ENCODE assay signal across 1 cellular context in the genomic region with DNA sequence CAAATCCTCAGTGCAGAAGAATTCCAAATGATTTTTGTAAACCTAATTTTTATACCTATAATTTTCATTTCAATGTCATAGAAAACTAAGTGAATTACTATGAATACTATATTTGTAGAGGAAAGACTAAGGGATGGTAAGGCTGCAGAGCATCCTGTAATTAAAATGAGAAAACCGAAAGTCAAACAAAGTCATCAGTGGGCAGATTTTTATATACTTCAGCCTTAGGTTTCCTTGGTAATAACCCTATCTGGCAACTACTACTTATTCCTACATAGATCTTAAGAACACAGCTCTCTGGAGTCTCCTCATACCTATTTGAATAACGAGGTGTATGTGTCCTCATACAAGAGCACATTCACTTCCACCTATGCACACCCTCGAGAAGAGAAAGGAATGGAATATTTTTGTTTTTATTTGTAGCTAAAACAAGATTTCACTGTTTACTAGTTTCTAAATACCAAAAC.
TF ChIP-seq lines count a peak whose summit lies in the region.

No MANE protein-coding gene starts in this region.

TF ChIP-seq in SK-N-SH, 30 proteins besides CTCF, POLR2A, EP300 and RAD21 (continued from another document):
- TF ChIP-seq, protein P1, sequence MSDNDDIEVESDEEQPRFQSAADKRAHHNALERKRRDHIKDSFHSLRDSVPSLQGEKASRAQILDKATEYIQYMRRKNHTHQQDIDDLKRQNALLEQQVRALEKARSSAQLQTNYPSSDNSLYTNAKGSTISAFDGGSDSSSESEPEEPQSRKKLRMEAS (IDR thresholded peaks at IDR 0.05; ENCODE audit: low read depth): no peak
- TF ChIP-seq TAF1 (IDR thresholded peaks at IDR 0.05; ENCODE audit: borderline replicate concordance, low read depth, low read length): no peak
